7 cellular contexts compared by ENCODE assay signal in genomic region chr6:110039996-110040383, GRCh38.
DNase-seq lines count a peak whose midpoint lies in the region; ATAC-seq and TF ChIP-seq lines count a peak whose summit lies in the region.

No MANE protein-coding gene starts in this region.

- no peak for TF ChIP-seq POLR2A in suprapubic skin (IDR thresholded peaks at IDR 0.05)

- intact Hi-C loops in dendritic cell treated with granulocyte-macrophage colony-stimulating factor and Interleukin-4, amounts not matched to agents 40 ng/mL and 50 ng/mL, for 4 days (cut with micrococcal nuclease), result loop anchor here (1.0 to 10.0 kb wide), 4 partner anchors 335 to 512 kb away; no protein-coding TSS in a partner anchor

- WGBS in suprapubic skin, result 51% methylated on average over 14 of the region's 14 CpGs

- ATAC-seq in GM18499 (IDR thresholded peaks at IDR 0.05; ENCODE audit: insufficient read depth, unreplicated experiment) (peak; percentile 25), HG02840 (IDR thresholded peaks at IDR 0.05; ENCODE audit: low FRiP score, unreplicated experiment) (peak; percentile 46)
- ATAC-seq in activated CD4-positive, CD25-positive, alpha-beta regulatory T cell treated with anti-CD3 and anti-CD28 coated beads, Interleukin-2, amount 50 U/mL, for 24 hours, result peak; percentile 53 to 54

- DNase-seq in NCI-H1436 (lab: John Stamatoyannopoulos, UW), result peak; percentile 47
- peak in 1 of 2 experiments; percentile 51 for DNase-seq in mesothelial cell of epicardium (ENCODE audit: low spot score in 2 of 2, unreplicated experiment in 2 of 2)
- no peak for DNase-seq in suprapubic skin (ENCODE audit: low spot score in 2 of 2)

- H3K4me3 ChIP-seq in suprapubic skin, result peak overlapping the region; percentile 24

- peaks cover 13% of the 10 kb centered on the region for H3K4me1 ChIP-seq in suprapubic skin

- H3K4me3 Mint-ChIP-seq in dendritic cell treated with granulocyte-macrophage colony-stimulating factor and Interleukin-4, amounts not matched to agents 40 ng/mL and 50 ng/mL, for 4 days, result peak overlapping the region; percentile 70
- H3K4me3 Mint-ChIP-seq in mesothelial cell of epicardium, result peak overlapping the region; percentile 81

- H3K9me3 Mint-ChIP-seq in dendritic cell treated with granulocyte-macrophage colony-stimulating factor and Interleukin-4, amounts not matched to agents 40 ng/mL and 50 ng/mL, for 4 days, result no peaks in the 10 kb centered on the region
- no peaks in the 10 kb centered on the region for H3K9me3 Mint-ChIP-seq in mesothelial cell of epicardium

- H3K36me3 Mint-ChIP-seq in dendritic cell treated with granulocyte-macrophage colony-stimulating factor and Interleukin-4, amounts not matched to agents 40 ng/mL and 50 ng/mL, for 4 days (ENCODE audit: low read depth), result no peaks in the 10 kb centered on the region
- H3K36me3 Mint-ChIP-seq in mesothelial cell of epicardium, result no peaks in the 10 kb centered on the region

- TF ChIP-seq CTCF in mesothelial cell of epicardium (IDR thresholded peaks at IDR 0.05; ENCODE audit: unreplicated experiment) (no peak), suprapubic skin (IDR thresholded peaks at IDR 0.05) (peak in 1 of 2 donors; percentile 7)

- no peak overlapping the region for H3K27ac ChIP-seq in suprapubic skin

- H3K36me3 ChIP-seq in suprapubic skin, result no peaks in the 10 kb centered on the region

- peaks cover 28% of the 10 kb centered on the region for H3K4me1 Mint-ChIP-seq in dendritic cell treated with granulocyte-macrophage colony-stimulating factor and Interleukin-4, amounts not matched to agents 40 ng/mL and 50 ng/mL, for 4 days (ENCODE audit: low read depth)
- peaks cover 16% of the 10 kb centered on the region for H3K4me1 Mint-ChIP-seq in mesothelial cell of epicardium

- TF ChIP-seq EP300 in suprapubic skin (IDR thresholded peaks at IDR 0.05), result no peak

- H3K27ac Mint-ChIP-seq in dendritic cell treated with granulocyte-macrophage colony-stimulating factor and Interleukin-4, amounts not matched to agents 40 ng/mL and 50 ng/mL, for 4 days, result peak overlapping the region; percentile 70
- peak overlapping the region; percentile 83 for H3K27ac Mint-ChIP-seq in mesothelial cell of epicardium

- H3K27me3 ChIP-seq in suprapubic skin, result no peaks in the 10 kb centered on the region

- no peaks in the 10 kb centered on the region for H3K9me3 ChIP-seq in suprapubic skin

- peaks cover 7% of the 10 kb centered on the region for H3K27me3 Mint-ChIP-seq in dendritic cell treated with granulocyte-macrophage colony-stimulating factor and Interleukin-4, amounts not matched to agents 40 ng/mL and 50 ng/mL, for 4 days
- no peaks in the 10 kb centered on the region for H3K27me3 Mint-ChIP-seq in mesothelial cell of epicardium (ENCODE audit: low read depth)
